Comparison of ENCODE assay signal across 8 cellular contexts in the genomic region with DNA sequence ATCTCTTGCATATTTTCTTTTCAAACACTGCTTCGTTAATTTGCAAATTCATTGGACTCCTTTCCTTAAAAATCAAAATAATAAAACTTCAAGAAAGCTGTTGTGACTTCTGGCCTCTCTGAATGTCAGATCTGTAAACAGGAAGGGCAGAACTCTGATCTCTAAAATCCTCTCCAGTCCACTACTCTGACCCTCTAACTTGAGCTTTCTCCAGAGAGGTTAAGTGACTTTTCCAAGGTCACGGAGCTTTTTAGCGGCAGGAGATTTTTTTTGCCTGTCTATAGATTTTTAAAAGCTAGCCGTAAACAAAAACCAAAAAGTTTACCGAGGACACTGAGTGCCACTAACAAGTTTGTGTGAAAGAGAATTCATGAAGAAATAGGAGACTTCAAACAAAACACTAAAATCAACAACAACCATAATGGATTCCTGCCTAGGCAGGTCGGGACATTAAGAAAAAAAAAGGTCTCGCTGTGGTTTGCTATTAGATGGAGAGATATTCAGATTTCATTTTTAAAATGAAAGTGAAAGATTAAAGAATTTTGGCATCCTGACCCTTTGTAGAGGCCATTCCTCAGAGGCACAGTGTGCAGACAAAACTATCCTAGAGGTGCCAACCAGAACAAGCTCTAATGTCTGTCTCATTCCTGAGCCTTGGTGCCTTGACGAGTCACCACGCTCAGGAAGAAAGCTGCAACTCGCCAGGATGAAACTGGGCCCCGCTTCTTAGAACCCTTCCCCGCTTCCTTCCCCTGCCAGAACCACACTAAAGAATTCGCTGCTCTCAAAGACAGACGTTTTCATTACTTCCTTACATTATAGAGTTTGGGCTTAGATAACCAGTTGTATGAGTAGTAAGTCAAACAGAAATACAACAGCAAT.
DNase-seq lines count a peak whose midpoint lies in the region; ATAC-seq and TF ChIP-seq lines count a peak whose summit lies in the region.

No MANE protein-coding gene starts in this region.

- ATAC-seq in naive thymus-derived CD8-positive, alpha-beta T cell = peak; percentile 57 to 66
- no peak for ATAC-seq in GM19351 (IDR thresholded peaks at IDR 0.05; ENCODE audit: unreplicated experiment)
- ATAC-seq in GM21529 (IDR thresholded peaks at IDR 0.05; ENCODE audit: unreplicated experiment) = no peak

- intact Hi-C loops in lower leg skin (cut with DNase I; ENCODE audit: low total_unique reads) = no loop called here

- H2BK5ac ChIP-seq in H9 (ENCODE audit: insufficient read length, low read length) = no peak overlapping the region

- no peak overlapping the region for H4K8ac ChIP-seq in H9 (replicated peaks; ENCODE audit: insufficient read length, low read depth, low read length)

- no peak overlapping the region for H4K5ac ChIP-seq in H9 (ENCODE audit: insufficient read length, low read depth, low read length)

- H3K36me3 Mint-ChIP-seq in H9 (ENCODE audit: insufficient read depth in 1 of 3, low read depth in 3 of 3) = peaks cover 22 to 35% (median 23%) of the 10 kb centered on the region in 3 experiments
- H3K36me3 Mint-ChIP-seq in naive thymus-derived CD8-positive, alpha-beta T cell = no peaks in the 10 kb centered on the region

- no CpG with 5 or more reads among the region's 14 CpGs for WGBS in H9 (ENCODE audit: extremely low coverage, insufficient read length, low lambda C conversion rate)
- WGBS in lower leg skin, 2 donors = 13 to 14% methylated on average over 14 of the region's 14 CpGs

- no peak overlapping the region for H2AK5ac ChIP-seq in H9 (ENCODE audit: insufficient read length, low read length)

- no peak overlapping the region for H3T11ph ChIP-seq in H9 (ENCODE audit: low read length)

- H3K56ac ChIP-seq in H9 (ENCODE audit: insufficient read length, low read depth, low read length) = no peak overlapping the region

- no peaks in the 10 kb centered on the region for H3K9me3 ChIP-seq in H9 (ENCODE audit: control insufficient read depth, low read depth, low read length)
- no peaks in the 10 kb centered on the region for H3K9me3 ChIP-seq in SJSA1 (replicated peaks)
- no peaks in the 10 kb centered on the region for H3K9me3 ChIP-seq in effector memory CD4-positive, alpha-beta T cell (ENCODE audit: control insufficient read depth, low read length)

- TF ChIP-seq CTCF in H9 (conservative IDR thresholded peaks at IDR 0.05) = no peak
- no peak for TF ChIP-seq CTCF in lower leg skin (IDR thresholded peaks at IDR 0.05)

- no peak overlapping the region for H2AFZ ChIP-seq in H9 (ENCODE audit: low read length)

- no peak overlapping the region for H2BK20ac ChIP-seq in H9 (ENCODE audit: low read depth, low read length, poor library complexity, severe bottlenecking)

- no peaks in the 10 kb centered on the region for H3K79me1 ChIP-seq in H9 (ENCODE audit: insufficient read depth, low read depth, low read length, poor library complexity, severe bottlenecking)

- no peak overlapping the region for H3K23ac ChIP-seq in H9 (ENCODE audit: insufficient read length, low read depth, low read length)

- no peaks in the 10 kb centered on the region for H3K27me3 Mint-ChIP-seq in H9 (ENCODE audit: low read depth)
- peaks cover 0 to 5% (median 0%) of the 10 kb centered on the region in 5 donors for H3K27me3 Mint-ChIP-seq in naive thymus-derived CD8-positive, alpha-beta T cell

- H2BK15ac ChIP-seq in H9 (ENCODE audit: low read depth, low read length) = no peak overlapping the region

- POLR2A ChIA-PET in naive thymus-derived CD8-positive, alpha-beta T cell (lab: Charles Lee) = interaction anchor here (0.5 to 3.1 kb wide), 7 partner anchors 12 to 359 kb away, joined by 3 to 37 read pairs (median 4); a partner anchor contains a TSS

- H3K27ac ChIP-seq in H9 (ENCODE audit: insufficient read length, low read depth, low read length) (peak overlapping the region; percentile 97), SJSA1 (peak overlapping the region; percentile 99)
- H3K27ac ChIP-seq in effector memory CD4-positive, alpha-beta T cell (ENCODE audit: insufficient read depth, low read length, poor library complexity, severe bottlenecking) = peak overlapping the region; percentile 50

- peaks cover 12% of the 10 kb centered on the region for H3K23me2 ChIP-seq in H9 (ENCODE audit: insufficient read length, low read depth, low read length, poor library complexity, severe bottlenecking)

- no peak overlapping the region for H3K14ac ChIP-seq in H9 (ENCODE audit: insufficient read depth, low read length)

- H3K27me3 ChIP-seq in H9 (ENCODE audit: insufficient read depth, low read length) (no peaks in the 10 kb centered on the region), SJSA1 (replicated peaks) (no peaks in the 10 kb centered on the region)
- no peaks in the 10 kb centered on the region for H3K27me3 ChIP-seq in effector memory CD4-positive, alpha-beta T cell (replicated peaks; ENCODE audit: control insufficient read depth, insufficient read depth, low read length, poor library complexity, severe bottlenecking)

- H3K4me3 ChIP-seq in SJSA1 (peak overlapping the region; percentile 40), lower leg skin (ENCODE audit: low read depth, poor library complexity, severe bottlenecking) (no peak overlapping the region)
- H3K4me3 ChIP-seq in effector memory CD4-positive, alpha-beta T cell (ENCODE audit: insufficient read depth, low read depth, low read length, poor library complexity, severe bottlenecking) = peak overlapping the region; percentile 42

- H3K4me2 ChIP-seq in H9 (ENCODE audit: insufficient read depth, insufficient read length, low read length) = peak overlapping the region; percentile 86

- no peaks in the 10 kb centered on the region; the same call in 1 of the 2 replicates for H3K79me2 ChIP-seq in H9 (ENCODE audit: insufficient read depth, low read length)

- no peaks in the 10 kb centered on the region for H4K20me1 ChIP-seq in H9 (ENCODE audit: control insufficient read depth, insufficient read depth, insufficient read length)

- H3K4ac ChIP-seq in H9 (ENCODE audit: low read depth, low read length) = no peak overlapping the region

- H3K4me1 Mint-ChIP-seq in H9 = peaks cover 12 to 20% of the 10 kb centered on the region in 2 experiments
- H3K4me1 Mint-ChIP-seq in naive thymus-derived CD8-positive, alpha-beta T cell = peaks cover 0 to 16% (median 10%) of the 10 kb centered on the region in 4 donors

- no peak overlapping the region for H3K27ac Mint-ChIP-seq in H9
- no peak overlapping the region for H3K27ac Mint-ChIP-seq in naive thymus-derived CD8-positive, alpha-beta T cell

- no peak overlapping the region for H4K91ac ChIP-seq in H9 (ENCODE audit: insufficient read length, low read depth, low read length)

- H3K9ac ChIP-seq in H9 (ENCODE audit: extremely low read depth, insufficient read length, low read length) = peak overlapping the region; percentile 9

- H3K4me3 Mint-ChIP-seq in H9 = no peak overlapping the region
- no peak overlapping the region for H3K4me3 Mint-ChIP-seq in naive thymus-derived CD8-positive, alpha-beta T cell

- peak overlapping the region; percentile 46 for H3K18ac ChIP-seq in H9 (ENCODE audit: insufficient read length, low read depth, low read length)

- no peaks in the 10 kb centered on the region for H3K36me3 ChIP-seq in SJSA1
- H3K36me3 ChIP-seq in effector memory CD4-positive, alpha-beta T cell (ENCODE audit: control insufficient read depth, insufficient read depth, low read length) = no peaks in the 10 kb centered on the region

- H3K4me1 ChIP-seq in H9 (ENCODE audit: insufficient read depth, low read length) = 0 out of 2 replicates have a peak, but pooled peaks cover 2% of the 10 kb centered on the region
- peaks cover 39% of the 10 kb centered on the region for H3K4me1 ChIP-seq in SJSA1 (replicated peaks)
- H3K4me1 ChIP-seq in effector memory CD4-positive, alpha-beta T cell (ENCODE audit: control insufficient read depth, insufficient read depth, low read length, poor library complexity, severe bottlenecking) = peaks cover 25% of the 10 kb centered on the region

- no peak overlapping the region for H2BK12ac ChIP-seq in H9 (ENCODE audit: insufficient read length, low read depth, low read length)

- no peaks in the 10 kb centered on the region for H3K9me3 Mint-ChIP-seq in H9
- no peaks in the 10 kb centered on the region for H3K9me3 Mint-ChIP-seq in naive thymus-derived CD8-positive, alpha-beta T cell

- H2BK120ac ChIP-seq in H9 (ENCODE audit: low read depth, low read length, poor library complexity, severe bottlenecking) = no peak overlapping the region

- TF ChIP-seq POLR2A in lower leg skin (IDR thresholded peaks at IDR 0.05) = no peak

- DNase-seq in H9 (no peak), SJSA1 (ENCODE audit: low read depth in 1 of 2, low spot score in 2 of 2) (peak in 1 of 2 experiments; percentile 62), lower leg skin (ENCODE audit: low spot score in 2 of 2) (no peak), NCI-H748 (lab: John Stamatoyannopoulos, UW; ENCODE audit: unreplicated experiment) (no peak)
- DNase-seq in effector memory CD4-positive, alpha-beta T cell = peak; percentile 17 to 42 (median 17)
- DNase-seq in naive thymus-derived CD8-positive, alpha-beta T cell = peak in 6 of 10 donors; percentile 18 to 62 (median 44)

Comparison
In these comparisons a context has a peak if more than half of its experiments do, and no peak if none do; other contexts are left out.
1. DNase-seq: peak in effector memory CD4-positive, alpha-beta T cell (3 of 3) and naive thymus-derived CD8-positive, alpha-beta T cell (6 of 10); none in H9 (single experiment), lower leg skin (0 of 2) and NCI-H748 (single experiment).
2. ATAC-seq: peak in naive thymus-derived CD8-positive, alpha-beta T cell (2 of 2); none in GM19351 (single experiment) and GM21529 (single experiment).
3. Peak in every context shown above with its lines, with median percentiles within 50 percentile points of each other: H3K27ac ChIP-seq.